Comparison of ENCODE assay signal across 8 cellular contexts in the genomic region with DNA sequence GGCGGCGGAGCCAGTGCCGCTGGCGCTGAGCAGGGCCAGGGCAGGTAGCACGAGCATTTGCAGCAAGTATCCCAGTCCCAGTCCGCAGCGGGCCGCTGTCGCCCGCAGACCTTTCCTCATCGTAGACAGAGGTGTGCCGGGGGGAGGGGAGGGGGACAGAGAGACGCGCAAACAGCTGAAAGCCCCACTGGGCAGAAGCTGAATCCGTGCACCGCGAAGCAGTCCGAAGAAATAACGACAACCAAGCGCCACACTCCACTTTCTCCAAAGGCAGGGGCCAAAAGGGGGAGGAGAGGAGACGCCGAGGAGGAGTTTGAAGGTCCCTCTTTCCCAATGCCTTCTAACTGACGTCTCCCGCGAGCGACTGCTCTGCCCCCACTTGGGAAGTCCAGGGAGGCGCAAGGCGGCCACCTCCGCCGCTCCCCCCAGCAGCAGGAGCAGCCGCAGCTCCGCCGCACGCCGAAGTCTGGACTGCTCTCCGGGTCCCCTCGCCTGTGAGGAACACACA. TPM values are rescaled to one million over a fixed set of nuclear protein-coding genes. Genes with fewer than 3 reads are reported as not detected.
A peak's percentile ranks its signal among the peaks of the same experiment; 100 is the strongest.
DNase-seq lines count a peak whose midpoint lies in the region; TF ChIP-seq lines count a peak whose summit lies in the region.

A gene (minus strand): TSS at position 236 of the 508 bp plus-strand sequence.

- H3K4me1 ChIP-seq in CD8-positive, alpha-beta memory T cell (ENCODE audit: insufficient read depth, low read length) = no peaks in the 10 kb centered on the region
- no peaks in the 10 kb centered on the region for H3K4me1 ChIP-seq in prostate gland (replicated peaks)
- H3K4me1 ChIP-seq in Caco-2 = no peaks in the 10 kb centered on the region

- H3K4me1 Mint-ChIP-seq in CD8-positive, alpha-beta memory T cell = peaks cover 0 to 15% (median 11%) of the 10 kb centered on the region in 3 donors
- no peaks in the 10 kb centered on the region for H3K4me1 Mint-ChIP-seq in Caco-2 (ENCODE audit: low read depth, unreplicated experiment)

- POLR2A ChIA-PET in CD8-positive, alpha-beta memory T cell (lab: Charles Lee) = no interaction called here
- POLR2A ChIA-PET in Caco-2 (lab: Charles Lee) = no interaction called here

- TF ChIP-seq POLR2A in prostate gland (IDR thresholded peaks at IDR 0.05) = no peak

- peaks cover 5% of the 10 kb centered on the region for H3K27me3 ChIP-seq in CD8-positive, alpha-beta memory T cell (ENCODE audit: insufficient read depth, low read length, poor library complexity, severe bottlenecking)
- H3K27me3 ChIP-seq in prostate gland (replicated peaks; ENCODE audit: insufficient read depth) (no peaks in the 10 kb centered on the region), Caco-2 (replicated peaks; ENCODE audit: control insufficient read depth, insufficient read depth, low read length) (no peaks in the 10 kb centered on the region)

- DNase-seq in CD8-positive, alpha-beta memory T cell = no peak
- DNase-seq in astrocyte of the hippocampus (ENCODE audit: low read depth, low spot score) (peak; percentile 83), prostate gland (ENCODE audit: low spot score) (peak; percentile 17), SHP77 (lab: John Stamatoyannopoulos, UW) (no peak), Caco-2 (no peak)
- DNase-seq in stimulated activated CD4-positive, alpha-beta T cell treated with anti-CD3 and anti-CD28 coated beads, Interleukin-2, amount 100 ng/mL, for 48 hours = no peak

- CTCF ChIA-PET in CD8-positive, alpha-beta memory T cell (lab: Charles Lee) = no interaction called here
- CTCF ChIA-PET in Caco-2 (lab: Charles Lee) = no interaction called here

- peaks cover 16 to 46% of the 10 kb centered on the region in 2 donors for H3K27me3 Mint-ChIP-seq in CD8-positive, alpha-beta memory T cell
- no peaks in the 10 kb centered on the region for H3K27me3 Mint-ChIP-seq in Caco-2 (ENCODE audit: insufficient read depth, unreplicated experiment)

- peaks cover 0 to 10% (median 0%) of the 10 kb centered on the region in 5 donors for H3K9me3 Mint-ChIP-seq in CD8-positive, alpha-beta memory T cell
- H3K9me3 Mint-ChIP-seq in Caco-2 (ENCODE audit: unreplicated experiment) = no peaks in the 10 kb centered on the region

- H3K4me3 Mint-ChIP-seq in CD8-positive, alpha-beta memory T cell = peak within 1 kb of the TSS in 6 of 7 donors; percentile 12 to 66 (median 43)
- no peak within 1 kb of the TSS for H3K4me3 Mint-ChIP-seq in Caco-2 (ENCODE audit: unreplicated experiment)

- no peak within 1 kb of the TSS for H3K4me3 ChIP-seq in CD8-positive, alpha-beta memory T cell (ENCODE audit: low read length)
- H3K4me3 ChIP-seq in iPS-11a (ENCODE audit: low read depth, low read length) (peak within 1 kb of the TSS; percentile 62), prostate gland (peak within 1 kb of the TSS; percentile 40 to 47), Caco-2 (ENCODE audit: low read depth, low read length) (no peak within 1 kb of the TSS)

- H3K27ac ChIP-seq in CD8-positive, alpha-beta memory T cell (ENCODE audit: low read depth, low read length) = no peak within 1 kb of the TSS
- H3K27ac ChIP-seq in prostate gland = peak within 1 kb of the TSS; percentile 68 to 70

- no peak within 1 kb of the TSS for H3K27ac Mint-ChIP-seq in CD8-positive, alpha-beta memory T cell
- H3K27ac Mint-ChIP-seq in Caco-2 (ENCODE audit: unreplicated experiment) = no peak within 1 kb of the TSS

- no TSS peak for BruUV-seq in Caco-2 (replicated peaks; lab: Mats Ljungman, UMichigan)

- no peak for TF ChIP-seq EP300 in Ishikawa (IDR thresholded peaks at IDR 0.05; ENCODE audit: borderline replicate concordance)

- TF ChIP-seq CTCF in prostate gland (IDR thresholded peaks at IDR 0.05) (no peak), Caco-2 (IDR thresholded peaks at IDR 0.05; ENCODE audit: insufficient read depth in 1 of 2, low read depth in 1 of 2, low read length in 1 of 2, severe bottlenecking in 1 of 2, unreplicated experiment in 1 of 2) (no peak)

- H3K36me3 Mint-ChIP-seq in CD8-positive, alpha-beta memory T cell = no peaks in the 10 kb centered on the region
- H3K36me3 Mint-ChIP-seq in Caco-2 (ENCODE audit: insufficient read depth, unreplicated experiment) = no peaks in the 10 kb centered on the region

- no peaks in the 10 kb centered on the region for H3K36me3 ChIP-seq in CD8-positive, alpha-beta memory T cell (ENCODE audit: insufficient read depth, low read length)
- H3K36me3 ChIP-seq in prostate gland = no peaks in the 10 kb centered on the region
- no peaks in the 10 kb centered on the region for H3K36me3 ChIP-seq in Caco-2 (ENCODE audit: control insufficient read depth, insufficient read depth, low read length)

- TF ChIP-seq RAD21 in Ishikawa (IDR thresholded peaks at IDR 0.05; ENCODE audit: low read depth) = no peak

- intact Hi-C loops in prostate gland (cut with DNase I) = loop anchor here (5.0 kb wide), 2 partner anchors 281 to 321 kb away; no protein-coding TSS in a partner anchor
- intact Hi-C loops in Caco-2 (cut with micrococcal nuclease; ENCODE audit: unreplicated experiment) = no loop called here

- H3K9me3 ChIP-seq in CD8-positive, alpha-beta memory T cell (ENCODE audit: low read length) = no peaks in the 10 kb centered on the region
- H3K9me3 ChIP-seq in prostate gland (no peaks in the 10 kb centered on the region), Caco-2 (no peaks in the 10 kb centered on the region)

- 1% methylated on average over 37 of the region's 37 CpGs for WGBS in prostate gland

TF ChIP-seq in Ishikawa, 13 proteins besides CTCF, POLR2A, EP300 and RAD21:
- no peak for TF ChIP-seq TAF1 (IDR thresholded peaks at IDR 0.05; ENCODE audit: low read depth)
- peak; percentile 10; the same call in 1 of the 2 replicates for TF ChIP-seq CEBPB (IDR thresholded peaks at IDR 0.05)

RNA-seq across cellular contexts. Expression of the gene that starts here (rescaled TPM):
- total RNA-seq in CD8-positive, alpha-beta memory T cell = not detected
- polyA plus RNA-seq in CD8-positive, alpha-beta memory T cell = not detected
- total RNA-seq in prostate gland (10 to 100 TPM in 1 of 2 donors, 1 to 10 TPM in 1; 1.8 to 15.5 TPM), Caco-2 (2022) (not detected in 2 replicates)

Comparison
In these comparisons a context has a peak if more than half of its experiments do, and no peak if none do; other contexts are left out.
1. DNase-seq: peak in astrocyte of the hippocampus (single experiment) and prostate gland (single experiment); none in CD8-positive, alpha-beta memory T cell (0 of 5), SHP77 (0 of 2), stimulated activated CD4-positive, alpha-beta T cell treated with anti-CD3 and anti-CD28 coated beads, Interleukin-2, amount 100 ng/mL, for 48 hours (0 of 2) and Caco-2 (0 of 2).
2. H3K4me3 ChIP-seq: peak in iPS-11a (single experiment) and prostate gland (2 of 2); none in CD8-positive, alpha-beta memory T cell (single experiment) and Caco-2 (single experiment).